2 cellular contexts compared by ENCODE assay signal in genomic region chr13:61878565-61878964, GRCh38.
A peak's percentile ranks its signal among the peaks of the same experiment; 100 is the strongest.
DNase-seq lines count a peak whose midpoint lies in the region; TF ChIP-seq lines count a peak whose summit lies in the region.
"Not testable (repeated sequence)": the region's sequence is repeated elsewhere in the genome, so short reads cannot be mapped to it uniquely, and the experiment has no call there.

No MANE protein-coding gene starts in this region.

- not testable (repeated sequence) for H3K27me3 Mint-ChIP-seq in chondrocyte (ENCODE audit: low read depth)

- not testable (repeated sequence) for H3K4me1 ChIP-seq in HEK293 (ENCODE audit: control insufficient read depth, insufficient read depth, low read length)

- not testable (repeated sequence) for H3K27ac Mint-ChIP-seq in chondrocyte (ENCODE audit: unreplicated experiment)

- CTCF ChIA-PET in HEK293 (lab: Yijun Ruan, JAX) = not testable (repeated sequence)

- not testable (repeated sequence) for H3K4me1 Mint-ChIP-seq in chondrocyte (ENCODE audit: low read depth)

- peaks cover 33% of the 10 kb centered on the region for H3K9me3 Mint-ChIP-seq in chondrocyte (ENCODE audit: low read depth)

- not testable (repeated sequence) for H3K36me3 ChIP-seq in HEK293 (ENCODE audit: control insufficient read depth in 2 of 2, insufficient read depth in 1 of 2, low read length in 2 of 2)

- H3K4me3 ChIP-seq in HEK293 (ENCODE audit: low read depth, low read length) = not testable (repeated sequence)

- not testable (repeated sequence) for H3K9me3 ChIP-seq in HEK293 (ENCODE audit: control insufficient read depth, insufficient read depth, low read depth, low read length)

- not testable (repeated sequence) for H3K4me3 Mint-ChIP-seq in chondrocyte (ENCODE audit: unreplicated experiment)

- POLR2A ChIA-PET in HEK293 (lab: Yijun Ruan, JAX) = not testable (repeated sequence)

- peak; percentile 28 for DNase-seq in chondrocyte (ENCODE audit: low spot score)

- not testable (repeated sequence) for TF ChIP-seq CTCF in HEK293 (tag by site-specific recombination; IDR thresholded peaks at IDR 0.05); chondrocyte (IDR thresholded peaks at IDR 0.05)

- not testable (repeated sequence) for H3K27ac ChIP-seq in HEK293 (ENCODE audit: extremely low read depth, low read depth, low read length)

- not testable (repeated sequence) for H3K36me3 Mint-ChIP-seq in chondrocyte (ENCODE audit: low read depth)

TF ChIP-seq in HEK293, 187 proteins besides CTCF, POLR2A, EP300 and RAD21:
- peak; percentile 96; the same call in 1 of the 2 replicates for TF ChIP-seq TRIM28 (IDR thresholded peaks at IDR 0.05; ENCODE audit: borderline replicate concordance, low read length)
TF ChIP-seq in HEK293: peak in this region for 1; not testable (repeated sequence) for 186.
